In the genomic region with DNA sequence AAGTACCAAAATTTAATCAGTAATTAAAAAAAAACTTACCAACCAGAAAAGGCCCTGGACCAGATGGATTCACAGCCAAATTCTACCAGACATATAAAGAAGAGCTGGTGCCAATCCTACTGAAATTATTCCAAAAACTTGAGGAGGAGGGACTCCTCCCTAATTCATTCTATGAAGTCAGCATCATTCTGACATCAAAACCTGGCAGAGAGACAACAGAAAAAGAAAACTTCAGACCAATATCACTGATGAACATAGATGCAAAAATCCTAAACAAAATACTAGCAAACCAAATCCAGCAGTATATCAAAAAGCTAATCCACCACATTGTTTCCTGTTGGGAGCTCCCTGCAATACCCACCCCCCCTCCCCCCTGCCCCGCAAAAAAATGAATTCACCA, we compare ENCODE assay signal across 5 cellular contexts.
"Had no signal": no experiment of that assay in that cellular context is flagged by ENCODE, and none has a peak within 500 bp of the region (broad histone marks: within the 10 kb centered on the region; RNA-seq: fewer than 3 reads in every experiment).

A gene (minus strand): TSS at position 101 of the 400 bp plus-strand sequence. CDS start 19,639 bp downstream, outside the sequence.

- ATAC-seq: HepG2, K562 had no signal

- FAIRE-seq: HepG2, K562 had no signal

- DNase-seq: IMR-90, KBM-7, KG1 had no signal
